Comparison of ENCODE assay signal across 20 cellular contexts in the genomic region with DNA sequence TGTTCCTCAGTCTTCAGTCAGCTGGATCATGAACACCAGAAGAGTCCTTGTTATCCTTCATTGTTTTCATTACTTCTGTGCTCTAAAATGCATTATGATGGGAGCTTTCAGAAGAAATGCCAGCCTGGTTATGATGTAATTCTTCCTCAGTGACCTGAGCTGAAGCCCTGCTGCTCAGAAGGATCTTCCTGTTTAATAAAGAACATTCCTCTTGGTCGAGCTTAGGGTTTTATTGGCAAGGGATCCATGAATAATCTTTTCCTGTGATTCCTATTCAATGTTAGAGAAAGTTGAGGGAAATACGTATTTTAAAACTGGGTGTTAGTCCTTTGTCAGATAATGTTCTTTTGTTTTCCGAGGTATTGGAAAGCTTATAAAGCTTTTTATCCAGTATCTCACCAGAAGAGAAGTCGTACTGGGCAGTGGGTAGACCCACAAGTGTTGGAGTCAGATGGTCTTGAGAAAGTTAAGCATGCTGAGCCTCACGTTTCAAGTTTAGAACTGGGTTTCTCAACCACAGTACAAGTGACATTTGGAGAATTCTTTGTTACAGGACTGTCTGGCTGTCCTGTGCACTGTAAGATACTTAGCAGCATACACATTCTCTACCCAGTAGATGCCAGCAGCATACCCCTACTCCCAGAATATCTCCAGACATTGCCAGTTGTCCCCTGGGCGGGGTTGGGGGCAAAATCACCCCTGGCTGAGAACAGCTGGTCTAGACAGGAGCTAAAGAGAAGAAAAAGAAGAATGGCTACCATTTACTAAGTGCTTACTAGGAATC.
"Had no signal": no experiment of that assay in that cellular context is flagged by ENCODE, and none has a peak within 500 bp of the region (broad histone marks: within the 10 kb centered on the region; RNA-seq: fewer than 3 reads in every experiment).

No MANE protein-coding gene starts in this region.

- DNase-seq: activated CD4-positive, alpha-beta T cell treated with anti-CD3 and anti-CD28 coated beads for 4 hours; activated CD8-positive, alpha-beta memory T cell treated with anti-CD3 and anti-CD28 coated beads, Interleukin-2, amount 10 ng/mL, durations not matched to agents 7 days and 5 days; activated CD8-positive, alpha-beta T cell treated with anti-CD3 and anti-CD28 coated beads, Interleukin-2, amount 10 ng/mL, durations not matched to agents 7 days and 5 days; activated effector memory CD4-positive, alpha-beta T cell treated with Interleukin-2 at 50 U/mL for 16 hours; activated naive CD4-positive, alpha-beta T cell; activated T-cell treated with anti-CD3 and anti-CD28 coated beads, Interleukin-2, amount 50 U/mL, for 24 hours; aorta; IMR-90; Kasumi-1; KBM-7; NCI-H1105 treated with DMSO at 0.1 percent for 48 hours; NCI-H1436 treated with DMSO at 0.1 percent for 48 hours; NCI-H187; NCI-H2081 treated with DMSO at 0.1 percent for 48 hours; NCI-H446; NCI-H524; PC-3; SHP77 treated with DMSO at 0.1 percent for 48 hours had no signal

- ATAC-seq: activated CD4-positive, CD25-positive, alpha-beta regulatory T cell treated with anti-CD3 and anti-CD28 coated beads, Interleukin-2, amount 50 U/mL, for 24 hours; activated CD8-positive, alpha-beta memory T cell treated with anti-CD3 and anti-CD28 coated beads, Interleukin-2, amount 10 ng/mL, durations not matched to agents 7 days and 5 days; activated CD8-positive, alpha-beta T cell treated with anti-CD3 and anti-CD28 coated beads, Interleukin-2, amount 10 ng/mL, durations not matched to agents 7 days and 5 days; PC-3 had no signal

- FAIRE-seq: RCC 7860 had no signal
